Comparison of ENCODE assay signal across 15 cellular contexts in the genomic region with DNA sequence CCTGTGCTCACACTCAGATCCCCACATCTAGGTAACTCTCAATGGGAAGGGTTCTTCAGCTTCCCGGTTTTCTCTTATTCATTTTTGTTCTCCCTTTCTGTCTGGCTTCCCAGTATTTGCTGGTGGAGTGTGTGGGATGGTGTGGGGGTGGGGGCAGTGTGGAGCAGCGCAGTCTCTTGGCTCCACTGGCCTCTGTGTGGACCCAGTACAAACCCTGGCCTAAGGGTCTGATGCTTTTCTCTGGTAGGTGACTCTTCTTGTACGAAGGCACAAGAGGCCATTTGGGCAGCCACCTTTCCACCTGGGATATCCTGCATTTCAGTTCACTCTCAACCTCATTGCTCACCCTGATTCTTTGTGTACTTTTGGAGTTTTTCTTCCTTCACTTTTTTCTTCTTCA.
DNase-seq lines count a peak whose midpoint lies in the region; ATAC-seq, FAIRE-seq and TF ChIP-seq lines count a peak whose summit lies in the region.
"Had no signal": no experiment of that assay in that cellular context is flagged by ENCODE, and none has a peak within 500 bp of the region (broad histone marks: within the 10 kb centered on the region; RNA-seq: fewer than 3 reads in every experiment).

No MANE protein-coding gene starts in this region.

- H3K9ac ChIP-seq in OCI-LY3 (ENCODE audit: low read length) (no peak overlapping the region), astrocyte (ENCODE audit: low read length) (no peak overlapping the region)
- H3K9ac ChIP-seq: parathyroid adenoma had no signal

- H3K27me3 ChIP-seq in OCI-LY3 (ENCODE audit: low read depth, low read length) (no peaks in the 10 kb centered on the region), astrocyte (ENCODE audit: insufficient read depth, low read length) (no peaks in the 10 kb centered on the region)
- H3K27me3 ChIP-seq: cardiac muscle cell, stomach, vagina had no signal

- no peak overlapping the region for H3K4me3 Mint-ChIP-seq in activated T-cell treated with anti-CD3 and anti-CD28 coated beads, Interleukin-2, amount 50 U/mL, for 24 hours
- H3K4me3 Mint-ChIP-seq in astrocyte (ENCODE audit: unreplicated experiment) = no peak overlapping the region
- peak overlapping the region; percentile 61 for H3K4me3 Mint-ChIP-seq in stimulated activated effector memory CD8-positive, alpha-beta T cell treated with anti-CD3 and anti-CD28 coated beads, Interleukin-12 subunit alpha, Interleukin-12 subunit beta, amount 100 ng/mL, for 72 hours

- no peak for ATAC-seq in stimulated activated effector memory CD8-positive, alpha-beta T cell treated with anti-CD3 and anti-CD28 coated beads, Interleukin-12 subunit alpha, Interleukin-12 subunit beta, amount 100 ng/mL, for 72 hours
- no peak for ATAC-seq in HG03342 (IDR thresholded peaks at IDR 0.05; ENCODE audit: unreplicated experiment)
- ATAC-seq: left lobe of liver had no signal

- no peaks in the 10 kb centered on the region for H3K9me3 Mint-ChIP-seq in activated T-cell treated with anti-CD3 and anti-CD28 coated beads, Interleukin-2, amount 50 U/mL, for 24 hours
- no peaks in the 10 kb centered on the region for H3K9me3 Mint-ChIP-seq in astrocyte (ENCODE audit: unreplicated experiment)
- H3K9me3 Mint-ChIP-seq in stimulated activated effector memory CD8-positive, alpha-beta T cell treated with anti-CD3 and anti-CD28 coated beads, Interleukin-12 subunit alpha, Interleukin-12 subunit beta, amount 100 ng/mL, for 72 hours = no peaks in the 10 kb centered on the region

- peak; percentile 24 for DNase-seq in activated T-cell treated with anti-CD3 and anti-CD28 coated beads, Interleukin-2, amount 50 U/mL, for 24 hours
- DNase-seq in activated T-cell treated with anti-CD3 and anti-CD28 coated beads for 4 hours (no peak), astrocyte (ENCODE audit: low read depth) (no peak), NCI-H1105 (lab: John Stamatoyannopoulos, UW) (no peak), SHP77 (lab: John Stamatoyannopoulos, UW) (no peak)
- no peak for DNase-seq in stimulated activated effector memory CD8-positive, alpha-beta T cell treated with anti-CD3 and anti-CD28 coated beads, Interleukin-12 subunit alpha, Interleukin-12 subunit beta, amount 100 ng/mL, for 72 hours (ENCODE audit: low spot score in 2 of 2)
- DNase-seq: activated gamma-delta T cell, Calu3 had no signal

- H3K36me3 ChIP-seq in OCI-LY3 (replicated peaks; ENCODE audit: low read depth, low read length) (no peaks in the 10 kb centered on the region), astrocyte (ENCODE audit: insufficient read depth, low read length) (no peaks in the 10 kb centered on the region)
- H3K36me3 ChIP-seq: cardiac muscle cell, vagina had no signal

- no peak overlapping the region for H3K4me3 ChIP-seq in OCI-LY3 (ENCODE audit: low read length)
- H3K4me3 ChIP-seq in astrocyte (ENCODE audit: insufficient read depth, low read depth, low read length) = no peak overlapping the region
- H3K4me3 ChIP-seq: cardiac muscle cell, stomach, vagina had no signal

- TF ChIP-seq CTCF in OCI-LY3 (IDR thresholded peaks at IDR 0.05; ENCODE audit: low read depth, low read length) (no peak), astrocyte (IDR thresholded peaks at IDR 0.05; ENCODE audit: insufficient read depth, low read depth, low read length) (no peak)

- H3K27ac ChIP-seq in OCI-LY3 (ENCODE audit: low read length) = no peak overlapping the region
- H3K27ac ChIP-seq in astrocyte (ENCODE audit: low read depth, low read length) = no peak overlapping the region
- H3K27ac ChIP-seq: cardiac muscle cell, parathyroid adenoma, stomach, vagina had no signal

- H3K79me2 ChIP-seq in OCI-LY3 (ENCODE audit: low read length) (no peaks in the 10 kb centered on the region), astrocyte (ENCODE audit: insufficient read depth, low read length) (no peaks in the 10 kb centered on the region)

- FAIRE-seq in astrocyte (lab: Jason Lieb, UNC) = no peak

- peak overlapping the region; percentile 67 for H3K4me2 ChIP-seq in OCI-LY3 (ENCODE audit: low read length)
- H3K4me2 ChIP-seq in astrocyte (ENCODE audit: low read length) = no peak overlapping the region

- peaks cover 3% of the 10 kb centered on the region for H3K27me3 Mint-ChIP-seq in activated T-cell treated with anti-CD3 and anti-CD28 coated beads, Interleukin-2, amount 50 U/mL, for 24 hours
- no peaks in the 10 kb centered on the region for H3K27me3 Mint-ChIP-seq in astrocyte (ENCODE audit: low read depth, unreplicated experiment)

- peak overlapping the region; percentile 78 for H3K27ac Mint-ChIP-seq in activated T-cell treated with anti-CD3 and anti-CD28 coated beads, Interleukin-2, amount 50 U/mL, for 24 hours
- H3K27ac Mint-ChIP-seq in astrocyte (ENCODE audit: unreplicated experiment) = peak overlapping the region; percentile 53
- peak overlapping the region; percentile 94 for H3K27ac Mint-ChIP-seq in stimulated activated effector memory CD8-positive, alpha-beta T cell treated with anti-CD3 and anti-CD28 coated beads, Interleukin-12 subunit alpha, Interleukin-12 subunit beta, amount 100 ng/mL, for 72 hours

- peaks cover 56% of the 10 kb centered on the region for H3K4me1 Mint-ChIP-seq in activated T-cell treated with anti-CD3 and anti-CD28 coated beads, Interleukin-2, amount 50 U/mL, for 24 hours (ENCODE audit: low read depth)
- peaks cover 13% of the 10 kb centered on the region for H3K4me1 Mint-ChIP-seq in astrocyte (ENCODE audit: low read depth, unreplicated experiment)
- H3K4me1 Mint-ChIP-seq in stimulated activated effector memory CD8-positive, alpha-beta T cell treated with anti-CD3 and anti-CD28 coated beads, Interleukin-12 subunit alpha, Interleukin-12 subunit beta, amount 100 ng/mL, for 72 hours = peaks cover 50% of the 10 kb centered on the region

- peaks cover 13% of the 10 kb centered on the region for H3K4me1 ChIP-seq in OCI-LY3 (ENCODE audit: low read length)
- H3K4me1 ChIP-seq in astrocyte (ENCODE audit: insufficient read depth, low read length) = no peaks in the 10 kb centered on the region

- no peaks in the 10 kb centered on the region for H3K9me3 ChIP-seq in OCI-LY3 (ENCODE audit: insufficient read depth, low read length)
- H3K9me3 ChIP-seq in astrocyte (ENCODE audit: insufficient read depth, low read depth, low read length) = no peaks in the 10 kb centered on the region
- H3K9me3 ChIP-seq: stomach, vagina had no signal

- H2AFZ ChIP-seq in OCI-LY3 (ENCODE audit: low read depth, low read length) = no peak overlapping the region
- no peak overlapping the region for H2AFZ ChIP-seq in astrocyte (ENCODE audit: low read depth, low read length)
- H2AFZ ChIP-seq: parathyroid adenoma had no signal

- H4K20me1 ChIP-seq in OCI-LY3 (ENCODE audit: insufficient read depth, low read length) (no peaks in the 10 kb centered on the region), astrocyte (ENCODE audit: insufficient read depth, low read length) (peaks cover 38% of the 10 kb centered on the region)

- H3K36me3 Mint-ChIP-seq in activated T-cell treated with anti-CD3 and anti-CD28 coated beads, Interleukin-2, amount 50 U/mL, for 24 hours (ENCODE audit: low read depth) = peaks cover 11% of the 10 kb centered on the region
- H3K36me3 Mint-ChIP-seq in astrocyte (ENCODE audit: low read depth, unreplicated experiment) = peaks cover 3% of the 10 kb centered on the region
- peaks cover 7% of the 10 kb centered on the region for H3K36me3 Mint-ChIP-seq in stimulated activated effector memory CD8-positive, alpha-beta T cell treated with anti-CD3 and anti-CD28 coated beads, Interleukin-12 subunit alpha, Interleukin-12 subunit beta, amount 100 ng/mL, for 72 hours
